Comparison of ENCODE assay signal across 15 cellular contexts in the genomic region with DNA sequence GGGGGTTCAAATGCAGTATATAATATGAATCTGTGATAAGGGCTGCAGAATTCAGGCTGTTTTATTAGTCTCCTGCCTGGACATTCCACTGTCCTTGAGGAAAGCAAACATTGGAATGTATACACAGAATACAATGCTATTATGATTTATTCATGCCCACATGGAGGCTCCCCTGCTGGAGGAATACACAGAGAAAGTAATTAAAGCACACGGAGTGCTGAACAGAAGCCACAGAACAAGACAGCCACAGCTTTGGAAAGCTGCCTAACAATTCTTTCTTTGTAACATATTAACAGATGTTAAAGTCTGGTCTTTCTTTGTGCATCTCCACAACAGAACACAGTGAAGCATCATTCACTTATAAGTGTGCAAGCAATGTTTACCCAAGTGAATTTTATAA.
DNase-seq lines count a peak whose midpoint lies in the region; ATAC-seq and TF ChIP-seq lines count a peak whose summit lies in the region.
"Had no signal": no experiment of that assay in that cellular context is flagged by ENCODE, and none has a peak within 500 bp of the region (broad histone marks: within the 10 kb centered on the region; RNA-seq: fewer than 3 reads in every experiment).

No MANE protein-coding gene starts in this region.

- no peak overlapping the region for H3K4me3 Mint-ChIP-seq in activated T-helper 1 cell treated with anti-CD3 and anti-CD28 coated beads, Interleukin-12 subunit alpha, Interleukin-12 subunit beta, Interleukin-2, Interleukin-4 antibody, amounts not matched to agents 30 ng/mL and 10 ng/mL and 1 ng/mL, durations not matched to agents 14 hours and 24 hours and 36 hours
- H3K4me3 Mint-ChIP-seq: CD8-positive, alpha-beta memory T cell had no signal

- peaks cover 21% of the 10 kb centered on the region for H3K36me3 Mint-ChIP-seq in activated T-helper 1 cell treated with anti-CD3 and anti-CD28 coated beads, Interleukin-12 subunit alpha, Interleukin-12 subunit beta, Interleukin-2, Interleukin-4 antibody, amounts not matched to agents 30 ng/mL and 10 ng/mL and 1 ng/mL, durations not matched to agents 14 hours and 24 hours and 36 hours (ENCODE audit: low read depth)

- DNase-seq in HT-29 (ENCODE audit: low spot score) (peak; percentile 35), NCI-H748 (lab: John Stamatoyannopoulos, UW; ENCODE audit: unreplicated experiment) (peak; percentile 86), epithelial cell of proximal tubule (ENCODE audit: low read depth) (peak; percentile 37), pons (ENCODE audit: low spot score) (peak; percentile 90)
- DNase-seq in activated T-helper 1 cell treated with anti-CD3 and anti-CD28 coated beads, Interleukin-12 subunit alpha, Interleukin-12 subunit beta, Interleukin-2, Interleukin-4 antibody, amounts not matched to agents 30 ng/mL and 10 ng/mL and 1 ng/mL, durations not matched to agents 14 hours and 24 hours and 36 hours (ENCODE audit: low spot score): no peak
- DNase-seq in activated CD8-positive, alpha-beta memory T cell treated with anti-CD3 and anti-CD28 coated beads, Interleukin-2, amount 50 U/mL, for 4 hours: no peak
- DNase-seq: activated naive CD4-positive, alpha-beta T cell; CD8-positive, alpha-beta memory T cell; esophagus squamous epithelium; mammary epithelial cell; NCI-H1048; testis had no signal

- H3K4me3 ChIP-seq in epithelial cell of proximal tubule (ENCODE audit: low read depth, low read length): no peak overlapping the region
- H3K4me3 ChIP-seq: esophagus squamous epithelium, SJSA1, smooth muscle cell, testis had no signal

- intact Hi-C loops in activated T-helper 1 cell treated with anti-CD3 and anti-CD28 coated beads, Interleukin-12 subunit alpha, Interleukin-12 subunit beta, Interleukin-2, Interleukin-4 antibody, amounts not matched to agents 30 ng/mL and 10 ng/mL and 1 ng/mL, durations not matched to agents 14 hours and 24 hours and 36 hours (cut with micrococcal nuclease): no loop called here

- peaks cover 11% of the 10 kb centered on the region for H3K4me1 Mint-ChIP-seq in activated T-helper 1 cell treated with anti-CD3 and anti-CD28 coated beads, Interleukin-12 subunit alpha, Interleukin-12 subunit beta, Interleukin-2, Interleukin-4 antibody, amounts not matched to agents 30 ng/mL and 10 ng/mL and 1 ng/mL, durations not matched to agents 14 hours and 24 hours and 36 hours (ENCODE audit: low read depth)

- no peaks in the 10 kb centered on the region for H3K27me3 Mint-ChIP-seq in activated T-helper 1 cell treated with anti-CD3 and anti-CD28 coated beads, Interleukin-12 subunit alpha, Interleukin-12 subunit beta, Interleukin-2, Interleukin-4 antibody, amounts not matched to agents 30 ng/mL and 10 ng/mL and 1 ng/mL, durations not matched to agents 14 hours and 24 hours and 36 hours (ENCODE audit: insufficient read depth)
- H3K27me3 Mint-ChIP-seq: CD8-positive, alpha-beta memory T cell had no signal

- no peak for ATAC-seq in HG02870 (IDR thresholded peaks at IDR 0.05; ENCODE audit: unreplicated experiment)

- H3K27ac Mint-ChIP-seq in activated T-helper 1 cell treated with anti-CD3 and anti-CD28 coated beads, Interleukin-12 subunit alpha, Interleukin-12 subunit beta, Interleukin-2, Interleukin-4 antibody, amounts not matched to agents 30 ng/mL and 10 ng/mL and 1 ng/mL, durations not matched to agents 14 hours and 24 hours and 36 hours: no peak overlapping the region

- TF ChIP-seq CTCF in epithelial cell of proximal tubule (conservative IDR thresholded peaks at IDR 0.05; ENCODE audit: low read depth, low read length): no peak

- no peaks in the 10 kb centered on the region for H3K9me3 Mint-ChIP-seq in activated T-helper 1 cell treated with anti-CD3 and anti-CD28 coated beads, Interleukin-12 subunit alpha, Interleukin-12 subunit beta, Interleukin-2, Interleukin-4 antibody, amounts not matched to agents 30 ng/mL and 10 ng/mL and 1 ng/mL, durations not matched to agents 14 hours and 24 hours and 36 hours
- H3K9me3 Mint-ChIP-seq: CD8-positive, alpha-beta memory T cell had no signal

Comparison
In these comparisons a context has a peak if more than half of its experiments do, and no peak if none do; other contexts are left out.
1. DNase-seq: peak in HT-29 (single experiment), NCI-H748 (single experiment), epithelial cell of proximal tubule (single experiment) and pons (single experiment); none in activated T-helper 1 cell treated with anti-CD3 and anti-CD28 coated beads, Interleukin-12 subunit alpha, Interleukin-12 subunit beta, Interleukin-2, Interleukin-4 antibody, amounts not matched to agents 30 ng/mL and 10 ng/mL and 1 ng/mL, durations not matched to agents 14 hours and 24 hours and 36 hours (single experiment) and activated CD8-positive, alpha-beta memory T cell treated with anti-CD3 and anti-CD28 coated beads, Interleukin-2, amount 50 U/mL, for 4 hours (single experiment).